Comparison of ENCODE assay signal across 24 cellular contexts in genomic region chr2:209240204-209240603, GRCh38.
A peak's percentile ranks its signal among the peaks of the same experiment; 100 is the strongest.
DNase-seq lines count a peak whose midpoint lies in the region; ATAC-seq, FAIRE-seq and TF ChIP-seq lines count a peak whose summit lies in the region.
"Had no signal": no experiment of that assay in that cellular context is flagged by ENCODE, and none has a peak within 500 bp of the region (broad histone marks: within the 10 kb centered on the region; RNA-seq: fewer than 3 reads in every experiment).

No MANE protein-coding gene starts in this region.

- WGBS in pancreas, 2 donors = 0% methylated on average over 1 of the region's 1 CpG

- peak; percentile 52 to 76 (median 66) for ATAC-seq in pancreas
- ATAC-seq: A549; CD8-positive, alpha-beta T cell; GM12878 had no signal

- peaks cover 5 to 28% (median 10%) of the 10 kb centered on the region in 3 donors for H3K4me1 ChIP-seq in pancreas
- H3K4me1 ChIP-seq: A549; BLaER1 treated with 17β-estradiol and CSF1 and Interleukin-3, amounts not matched to agents 10 nM and 100 nM; Caco-2 had no signal

- H3K36me3 ChIP-seq in pancreas = no peaks in the 10 kb centered on the region
- H3K36me3 ChIP-seq: BLaER1 treated with 17β-estradiol and CSF1 and Interleukin-3, amounts not matched to agents 10 nM and 100 nM had no signal

- DNase-seq in NCI-H446 treated with DMSO at 0.1 percent for 48 hours (lab: John Stamatoyannopoulos, UW) (peak; percentile 6), NCI-H446 (lab: John Stamatoyannopoulos, UW) (no peak), NCI-H524 treated with DMSO at 0.1 percent for 48 hours (lab: John Stamatoyannopoulos, UW) (peak; percentile 41), pancreas (no peak), NCI-H2081 treated with DMSO at 0.1 percent for 48 hours (lab: John Stamatoyannopoulos, UW) (no peak), medulla oblongata (ENCODE audit: extremely low spot score) (no peak)
- DNase-seq: AML-193; Caco-2; CD4-positive, alpha-beta T cell; CD8-positive, alpha-beta T cell; DMS 273 treated with DMSO at 0.1 percent for 48 hours; DMS153; DMS53; DMS79; DND-41; EL; GDM1 had no signal

- FAIRE-seq in pancreas (lab: Jason Lieb, UNC) = no peak
- FAIRE-seq: A549, GM12878, GM12892, GM18507 had no signal

- no peak for TF ChIP-seq CTCF in pancreas (IDR thresholded peaks at IDR 0.05)

- peak overlapping the region in 3 of 4 donors; percentile 58 to 83 (median 70) for H3K27ac ChIP-seq in pancreas
- H3K27ac ChIP-seq: 22Rv1; A549; BLaER1 treated with 17β-estradiol and CSF1 and Interleukin-3, amounts not matched to agents 10 nM and 100 nM; C4-2B had no signal

- no peak overlapping the region for H3K4me3 ChIP-seq in pancreas
- H3K4me3 ChIP-seq: A549; BLaER1 treated with 17β-estradiol and CSF1 and Interleukin-3, amounts not matched to agents 10 nM and 100 nM; GM12878 had no signal

- intact Hi-C loops in pancreas (cut with DNase I) = no loop called here

- H3K27me3 ChIP-seq in pancreas = no peaks in the 10 kb centered on the region

- H3K9me3 ChIP-seq in pancreas = peaks cover 0 to 5% (median 0%) of the 10 kb centered on the region in 4 donors
- H3K9me3 ChIP-seq: A549, Caco-2 had no signal

Comparison
In these comparisons a context has a peak if more than half of its experiments do, and no peak if none do; other contexts are left out.
1. DNase-seq: peak in NCI-H446 treated with DMSO at 0.1 percent for 48 hours (single experiment) and NCI-H524 treated with DMSO at 0.1 percent for 48 hours (single experiment); none in NCI-H446 (0 of 2), pancreas (0 of 6), NCI-H2081 treated with DMSO at 0.1 percent for 48 hours (single experiment) and medulla oblongata (single experiment).